Comparison of ENCODE assay signal across 8 cellular contexts in the genomic region with DNA sequence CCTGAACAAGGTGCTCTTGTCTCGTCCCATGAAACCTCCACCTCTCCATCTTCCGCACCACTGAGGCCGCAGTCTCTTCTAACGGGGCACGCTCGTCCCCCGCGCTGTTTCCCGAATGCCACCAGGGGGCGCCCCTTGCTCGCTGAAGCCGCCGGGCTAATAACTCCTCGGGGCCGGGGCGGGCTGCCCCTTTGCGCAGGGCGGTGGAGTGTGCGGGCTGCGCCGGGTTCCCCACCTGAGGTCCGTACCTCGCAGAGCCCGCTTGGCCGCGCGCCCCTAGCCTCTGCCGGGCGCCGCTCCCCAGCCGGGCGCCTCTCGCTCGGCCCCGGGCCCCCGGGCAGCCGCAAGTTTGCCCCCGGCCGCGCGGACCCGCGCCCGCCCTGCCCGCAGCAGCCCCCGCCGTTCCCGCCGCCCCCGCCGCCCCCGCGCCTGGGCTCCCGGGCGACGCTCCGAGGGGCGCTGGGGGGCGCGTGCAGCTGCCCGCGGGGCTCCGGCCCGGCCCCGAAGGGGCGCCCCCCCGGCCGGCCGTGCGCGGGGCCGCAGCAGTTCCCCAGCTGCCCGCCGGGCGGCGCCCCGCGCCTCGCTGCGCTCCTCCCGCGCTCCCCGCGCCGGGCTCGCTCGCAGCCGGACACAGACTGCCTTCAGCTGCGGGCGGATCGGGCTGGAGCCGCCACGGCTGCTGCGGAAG. TPM values are rescaled to one million over a fixed set of nuclear protein-coding genes. Genes with fewer than 3 reads are reported as not detected.
DNase-seq lines count a peak whose midpoint lies in the region; ATAC-seq and TF ChIP-seq lines count a peak whose summit lies in the region.

A gene with protein sequence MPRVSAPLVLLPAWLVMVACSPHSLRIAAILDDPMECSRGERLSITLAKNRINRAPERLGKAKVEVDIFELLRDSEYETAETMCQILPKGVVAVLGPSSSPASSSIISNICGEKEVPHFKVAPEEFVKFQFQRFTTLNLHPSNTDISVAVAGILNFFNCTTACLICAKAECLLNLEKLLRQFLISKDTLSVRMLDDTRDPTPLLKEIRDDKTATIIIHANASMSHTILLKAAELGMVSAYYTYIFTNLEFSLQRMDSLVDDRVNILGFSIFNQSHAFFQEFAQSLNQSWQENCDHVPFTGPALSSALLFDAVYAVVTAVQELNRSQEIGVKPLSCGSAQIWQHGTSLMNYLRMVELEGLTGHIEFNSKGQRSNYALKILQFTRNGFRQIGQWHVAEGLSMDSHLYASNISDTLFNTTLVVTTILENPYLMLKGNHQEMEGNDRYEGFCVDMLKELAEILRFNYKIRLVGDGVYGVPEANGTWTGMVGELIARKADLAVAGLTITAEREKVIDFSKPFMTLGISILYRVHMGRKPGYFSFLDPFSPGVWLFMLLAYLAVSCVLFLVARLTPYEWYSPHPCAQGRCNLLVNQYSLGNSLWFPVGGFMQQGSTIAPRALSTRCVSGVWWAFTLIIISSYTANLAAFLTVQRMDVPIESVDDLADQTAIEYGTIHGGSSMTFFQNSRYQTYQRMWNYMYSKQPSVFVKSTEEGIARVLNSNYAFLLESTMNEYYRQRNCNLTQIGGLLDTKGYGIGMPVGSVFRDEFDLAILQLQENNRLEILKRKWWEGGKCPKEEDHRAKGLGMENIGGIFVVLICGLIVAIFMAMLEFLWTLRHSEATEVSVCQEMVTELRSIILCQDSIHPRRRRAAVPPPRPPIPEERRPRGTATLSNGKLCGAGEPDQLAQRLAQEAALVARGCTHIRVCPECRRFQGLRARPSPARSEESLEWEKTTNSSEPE (plus strand): TSS at position 633 of the 688 bp plus-strand sequence. CDS start 148,571 bp downstream, outside the sequence.

- 0% methylated on average over 1 of the region's 94 CpGs for WGBS in mammary epithelial cell (ENCODE audit: low coverage, missing lambda C conversion rate)

- peaks cover 11% of the 10 kb centered on the region for H3K4me1 Mint-ChIP-seq in WTC11

- no peaks in the 10 kb centered on the region for H3K79me2 ChIP-seq in mammary epithelial cell (ENCODE audit: insufficient read depth, low read length)

- no peak within 1 kb of the TSS for H3K9ac ChIP-seq in mammary epithelial cell (ENCODE audit: insufficient read depth, low read length)

- H3K27me3 ChIP-seq in mammary epithelial cell (ENCODE audit: insufficient read depth, low read length): peaks cover 6% of the 10 kb centered on the region

- H3K27me3 Mint-ChIP-seq in WTC11 (ENCODE audit: low read depth): peaks cover 25% of the 10 kb centered on the region

- peak; percentile 82 for ATAC-seq in GM18505 (IDR thresholded peaks at IDR 0.05; ENCODE audit: unreplicated experiment)
- ATAC-seq in HG03039 (IDR thresholded peaks at IDR 0.05; ENCODE audit: unreplicated experiment): peak; percentile 79
- peak; percentile 87 for ATAC-seq in WTC11

- no peaks in the 10 kb centered on the region for H3K9me3 Mint-ChIP-seq in WTC11

- BruUV-seq in mammary epithelial cell (replicated peaks; lab: Mats Ljungman, UMichigan): no TSS peak

- no peak for TF ChIP-seq POLR2A in GM18505 (IDR thresholded peaks at IDR 0.05; ENCODE audit: borderline replicate concordance, extremely low read depth, insufficient read depth, insufficient read length)

- POLR2A ChIA-PET in WTC11 (lab: Charles Lee): no interaction called here

- H3K9me3 ChIP-seq in mammary epithelial cell (replicated peaks; ENCODE audit: insufficient read depth, low read length): no peaks in the 10 kb centered on the region

- dilution Hi-C loops in mammary epithelial cell (cut with HindIII; ENCODE audit: low sequenced_read_pairs): loop anchor here (25.0 kb wide), 1 partner anchor 176 kb away; no protein-coding TSS in a partner anchor

- H3K4me3 ChIP-seq in mammary epithelial cell (replicated peaks in 1 of 3; ENCODE audit: insufficient read depth in 1 of 3, low read depth in 2 of 3, low read length in 3 of 3): peak within 1 kb of the TSS in 2 of 3 experiments; percentile 40 to 42

- H2AFZ ChIP-seq in mammary epithelial cell (ENCODE audit: low read depth, low read length): peak within 1 kb of the TSS; percentile 59

- TF ChIP-seq CTCF in WTC11 (IDR thresholded peaks at IDR 0.05) (peak; percentile 92), mammary epithelial cell (conservative IDR thresholded peaks at IDR 0.05 in 1 of 2, IDR thresholded peaks at IDR 0.05 in 1 of 2; ENCODE audit: extremely low read depth in 1 of 2, insufficient read depth in 1 of 2, low read depth in 1 of 2, low read length in 2 of 2) (peak; percentile 67 to 95)

- in situ Hi-C loops in mammary epithelial cell (cut with MboI; ENCODE audit: low sequenced_read_pairs in 2 of 2): loop anchor here (5.0 to 25.0 kb wide), 4 partner anchors 176 to 601 kb away; a partner anchor contains a TSS

- H4K20me1 ChIP-seq in mammary epithelial cell (ENCODE audit: insufficient read depth, low read length): no peaks in the 10 kb centered on the region

- no peaks in the 10 kb centered on the region for H3K36me3 Mint-ChIP-seq in WTC11

- intact Hi-C loops in mammary epithelial cell (cut with micrococcal nuclease): loop anchor here (1.0 to 10.0 kb wide), 9 partner anchors 104 to 684 kb away; a partner anchor contains a TSS

- H3K27ac ChIP-seq in mammary epithelial cell (ENCODE audit: insufficient read depth, low read depth, low read length): no peak within 1 kb of the TSS

- no peaks in the 10 kb centered on the region for H3K36me3 ChIP-seq in mammary epithelial cell (ENCODE audit: insufficient read depth, low read length)

- H3K27ac Mint-ChIP-seq in WTC11: no peak within 1 kb of the TSS

- peak within 1 kb of the TSS; percentile 70 for H3K4me2 ChIP-seq in mammary epithelial cell (ENCODE audit: insufficient read depth, low read depth, low read length)

- peak within 1 kb of the TSS; percentile 61 for H3K4me3 Mint-ChIP-seq in WTC11

- no peaks in the 10 kb centered on the region for H3K4me1 ChIP-seq in mammary epithelial cell (ENCODE audit: insufficient read depth, low read length)

- DNase-seq in 8988T (peak; percentile 100), NCI-H2171 treated with DMSO at 0.1 percent for 48 hours (lab: John Stamatoyannopoulos, UW) (peak; percentile 66), WTC11 (ENCODE audit: low spot score) (peak; percentile 92), mammary epithelial cell (peak; percentile 62), islet precursor cell (peak; percentile 85)
- peak; percentile 87 for DNase-seq in stimulated activated CD4-positive, alpha-beta T cell treated with anti-CD3 and anti-CD28 coated beads, Interleukin-15, amount 100 ng/mL, for 24 hours

- CTCF ChIA-PET in WTC11 (lab: Charles Lee): interaction anchor here (0.6 to 4.3 kb wide), 40 partner anchors 10 to 444 kb away, joined by 3 to 34 read pairs (median 4); no protein-coding TSS in a partner anchor
- CTCF ChIA-PET in mammary epithelial cell (lab: Charles Lee; ENCODE audit: low non-redundant PET): interaction anchor here (0.5 to 0.6 kb wide), 2 partner anchors 132 to 418 kb away, joined by 5 read pairs; no protein-coding TSS in a partner anchor

TF ChIP-seq in WTC11, 78 proteins besides CTCF, POLR2A, EP300 and RAD21 (continues in another document):
- TF ChIP-seq, protein P1, sequence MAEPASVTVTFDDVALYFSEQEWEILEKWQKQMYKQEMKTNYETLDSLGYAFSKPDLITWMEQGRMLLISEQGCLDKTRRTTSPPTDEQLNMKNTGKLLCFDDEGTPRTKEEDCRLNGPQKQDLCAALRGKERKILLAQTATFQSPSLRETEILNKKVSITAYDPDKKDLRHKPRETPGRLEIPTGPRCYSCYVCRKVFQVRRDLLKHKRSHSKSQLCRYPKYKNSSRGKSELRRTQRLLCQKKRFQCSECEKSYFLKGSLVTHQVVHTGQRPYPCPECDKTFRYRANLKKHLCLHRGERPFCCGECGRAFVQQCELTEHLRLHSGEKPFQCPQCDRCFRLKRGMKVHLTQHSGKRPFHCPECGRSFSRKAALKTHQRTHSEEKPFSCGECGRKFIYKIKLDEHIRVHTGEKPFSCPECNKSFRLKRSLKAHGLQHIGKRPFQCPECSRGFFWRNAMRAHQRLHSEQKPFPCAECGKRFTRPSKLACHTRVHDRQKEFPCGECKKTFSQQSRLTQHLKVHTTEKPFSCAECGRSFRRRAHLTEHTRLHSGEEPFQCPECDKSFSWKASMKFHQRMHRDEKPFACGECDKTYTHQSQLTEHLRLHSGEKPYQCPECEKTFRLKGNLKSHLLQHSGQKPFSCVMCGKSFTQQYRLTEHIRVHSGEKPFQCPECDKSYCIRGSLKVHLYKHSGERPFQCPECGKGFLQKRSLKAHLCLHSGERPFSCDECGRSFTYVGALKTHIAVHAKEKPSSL (CRISPR knock-in tag; conservative IDR thresholded peaks at IDR 0.05): no peak
- TF ChIP-seq, protein P2, sequence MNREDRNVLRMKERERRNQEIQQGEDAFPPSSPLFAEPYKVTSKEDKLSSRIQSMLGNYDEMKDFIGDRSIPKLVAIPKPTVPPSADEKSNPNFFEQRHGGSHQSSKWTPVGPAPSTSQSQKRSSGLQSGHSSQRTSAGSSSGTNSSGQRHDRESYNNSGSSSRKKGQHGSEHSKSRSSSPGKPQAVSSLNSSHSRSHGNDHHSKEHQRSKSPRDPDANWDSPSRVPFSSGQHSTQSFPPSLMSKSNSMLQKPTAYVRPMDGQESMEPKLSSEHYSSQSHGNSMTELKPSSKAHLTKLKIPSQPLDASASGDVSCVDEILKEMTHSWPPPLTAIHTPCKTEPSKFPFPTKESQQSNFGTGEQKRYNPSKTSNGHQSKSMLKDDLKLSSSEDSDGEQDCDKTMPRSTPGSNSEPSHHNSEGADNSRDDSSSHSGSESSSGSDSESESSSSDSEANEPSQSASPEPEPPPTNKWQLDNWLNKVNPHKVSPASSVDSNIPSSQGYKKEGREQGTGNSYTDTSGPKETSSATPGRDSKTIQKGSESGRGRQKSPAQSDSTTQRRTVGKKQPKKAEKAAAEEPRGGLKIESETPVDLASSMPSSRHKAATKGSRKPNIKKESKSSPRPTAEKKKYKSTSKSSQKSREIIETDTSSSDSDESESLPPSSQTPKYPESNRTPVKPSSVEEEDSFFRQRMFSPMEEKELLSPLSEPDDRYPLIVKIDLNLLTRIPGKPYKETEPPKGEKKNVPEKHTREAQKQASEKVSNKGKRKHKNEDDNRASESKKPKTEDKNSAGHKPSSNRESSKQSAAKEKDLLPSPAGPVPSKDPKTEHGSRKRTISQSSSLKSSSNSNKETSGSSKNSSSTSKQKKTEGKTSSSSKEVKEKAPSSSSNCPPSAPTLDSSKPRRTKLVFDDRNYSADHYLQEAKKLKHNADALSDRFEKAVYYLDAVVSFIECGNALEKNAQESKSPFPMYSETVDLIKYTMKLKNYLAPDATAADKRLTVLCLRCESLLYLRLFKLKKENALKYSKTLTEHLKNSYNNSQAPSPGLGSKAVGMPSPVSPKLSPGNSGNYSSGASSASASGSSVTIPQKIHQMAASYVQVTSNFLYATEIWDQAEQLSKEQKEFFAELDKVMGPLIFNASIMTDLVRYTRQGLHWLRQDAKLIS (CRISPR knock-in tag; IDR thresholded peaks at IDR 0.05; ENCODE audit: borderline replicate concordance): no peak

RNA-seq across cellular contexts. Expression of the gene that starts here (rescaled TPM):
- total RNA-seq in WTC11 (2021) (2.9 to 3.6 TPM (median 3.3 TPM) in 3 replicates), mammary epithelial cell (not detected)
- polyA plus RNA-seq in mammary epithelial cell: not detected
- polyA minus RNA-seq in mammary epithelial cell: not detected

Comparison
In these comparisons a context has a peak if more than half of its experiments do, and no peak if none do; other contexts are left out.
1. Peak in DNase-seq, H3K4me3 ChIP-seq and H3K4me2 ChIP-seq in mammary epithelial cell; RNA of the gene not detected or under 1 TPM.